Comparison of ENCODE assay signal across 13 cellular contexts in genomic region chr1:77475631-77476030, GRCh38.
"Had no signal": no experiment of that assay in that cellular context is flagged by ENCODE, and none has a peak within 500 bp of the region (broad histone marks: within the 10 kb centered on the region; RNA-seq: fewer than 3 reads in every experiment).

No MANE protein-coding gene starts in this region.

- DNase-seq: activated CD8-positive, alpha-beta memory T cell treated with anti-CD3 and anti-CD28 coated beads, Interleukin-2, amount 50 U/mL, for 4 hours; activated naive CD8-positive, alpha-beta T cell treated with anti-CD3 and anti-CD28 coated beads for 36 hours; activated T-cell treated with anti-CD3 and anti-CD28 coated beads, Interleukin-2, amount 50 U/mL, for 24 hours; effector memory CD4-positive, alpha-beta T cell; foreskin keratinocyte; left lung; naive thymus-derived CD4-positive, alpha-beta T cell; stimulated activated CD4-positive, alpha-beta T cell treated with anti-CD3 and anti-CD28 coated beads, Interleukin-2, amount 100 ng/mL, for 48 hours; stimulated activated naive CD4-positive, alpha-beta T cell; testis; trophoblast cell; uterus had no signal

- ATAC-seq: activated T-helper 17 cell treated with anti-CD3 and anti-CD28 coated beads, Interleukin-2, amount 50 U/mL, for 72 hours; foreskin keratinocyte had no signal
